25 cellular contexts compared by ENCODE assay signal in the genomic region with DNA sequence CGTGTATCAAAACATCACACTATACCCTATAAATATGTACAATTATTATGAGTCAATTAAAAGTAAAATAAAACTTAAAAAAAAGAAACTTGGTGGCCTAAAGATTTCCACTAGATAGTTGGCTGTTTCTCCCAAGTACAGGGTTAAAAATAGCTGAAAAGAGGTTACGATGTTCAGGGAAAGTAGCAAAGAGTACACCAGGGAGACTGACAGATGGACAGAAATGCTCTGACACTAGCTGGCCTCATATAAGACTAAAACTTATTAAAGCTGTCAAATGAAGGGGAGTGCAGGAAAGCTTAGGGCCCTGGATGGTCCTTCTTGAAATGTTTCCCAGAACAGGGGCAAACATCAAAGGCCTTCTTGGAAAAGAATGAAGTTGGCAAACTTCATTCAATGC.
"Had no signal": no experiment of that assay in that cellular context is flagged by ENCODE, and none has a peak within 500 bp of the region (broad histone marks: within the 10 kb centered on the region; RNA-seq: fewer than 3 reads in every experiment).

No MANE protein-coding gene starts in this region.

- H3K4me3 ChIP-seq: left lung, sigmoid colon, smooth muscle cell, stomach, thyroid gland, upper lobe of left lung had no signal

- DNase-seq: activated CD4-positive, alpha-beta T cell treated with anti-CD3 and anti-CD28 coated beads for 36 hours; activated CD4-positive, CD25-positive, alpha-beta regulatory T cell; activated CD8-positive, alpha-beta memory T cell treated with anti-CD3 and anti-CD28 coated beads, Interleukin-2, amount 10 ng/mL, durations not matched to agents 7 days and 5 days; activated CD8-positive, alpha-beta T cell treated with anti-CD3 and anti-CD28 coated beads, Interleukin-2, amount 10 ng/mL, durations not matched to agents 7 days and 5 days; activated naive CD4-positive, alpha-beta T cell; activated T-cell treated with anti-CD3 and anti-CD28 coated beads, Interleukin-2, amount 50 U/mL, for 48 hours; anterior cingulate cortex; caudate nucleus; foreskin fibroblast; kidney glomerular epithelial cell; left lung; naive B cell; nephron progenitor cell; retina; sigmoid colon; stimulated activated CD4-positive, alpha-beta T cell treated with anti-CD3 and anti-CD28 coated beads, Interleukin-15, amount 100 ng/mL, for 24 hours; stimulated activated CD4-positive, alpha-beta T cell treated with anti-CD3 and anti-CD28 coated beads, Interleukin-2, amount 100 ng/mL, for 24 hours; stimulated activated naive B cell treated with anti-CD40 and anti-IgM and Interleukin-4, amounts not matched to agents 10 μg/mL and 1 μg/mL and 100 μg/mL, for 72 hours; stomach; T-helper 1 cell; thyroid gland; upper lobe of left lung had no signal

- H3K4me1 ChIP-seq: left lung, sigmoid colon, stomach, thyroid gland, upper lobe of left lung had no signal

- H3K9me3 ChIP-seq: left lung, neutrophil, sigmoid colon, thyroid gland had no signal

- H3K36me3 ChIP-seq: left lung, neutrophil, sigmoid colon, thyroid gland had no signal

- ATAC-seq: activated CD4-positive, alpha-beta T cell treated with anti-CD3 and anti-CD28 coated beads for 36 hours; activated CD8-positive, alpha-beta memory T cell treated with anti-CD3 and anti-CD28 coated beads, Interleukin-2, amount 10 ng/mL, durations not matched to agents 7 days and 5 days; activated CD8-positive, alpha-beta T cell treated with anti-CD3 and anti-CD28 coated beads, Interleukin-2, amount 10 ng/mL, durations not matched to agents 7 days and 5 days; activated naive CD4-positive, alpha-beta T cell treated with anti-CD3 and anti-CD28 coated beads, Interleukin-2, amount 50 U/mL, for 72 hours; left lung; stimulated activated naive B cell treated with anti-CD40 and anti-IgM and Interleukin-4, amounts not matched to agents 10 μg/mL and 1 μg/mL and 100 μg/mL, for 72 hours had no signal

- H3K27ac ChIP-seq: left lung, neutrophil, sigmoid colon, stomach, thyroid gland, upper lobe of left lung had no signal

- H3K27me3 ChIP-seq: left lung, neutrophil, sigmoid colon, stomach, thyroid gland, upper lobe of left lung had no signal

- H3K4me2 ChIP-seq: smooth muscle cell had no signal
